Comparison of ENCODE assay signal across 8 cellular contexts in the genomic region with DNA sequence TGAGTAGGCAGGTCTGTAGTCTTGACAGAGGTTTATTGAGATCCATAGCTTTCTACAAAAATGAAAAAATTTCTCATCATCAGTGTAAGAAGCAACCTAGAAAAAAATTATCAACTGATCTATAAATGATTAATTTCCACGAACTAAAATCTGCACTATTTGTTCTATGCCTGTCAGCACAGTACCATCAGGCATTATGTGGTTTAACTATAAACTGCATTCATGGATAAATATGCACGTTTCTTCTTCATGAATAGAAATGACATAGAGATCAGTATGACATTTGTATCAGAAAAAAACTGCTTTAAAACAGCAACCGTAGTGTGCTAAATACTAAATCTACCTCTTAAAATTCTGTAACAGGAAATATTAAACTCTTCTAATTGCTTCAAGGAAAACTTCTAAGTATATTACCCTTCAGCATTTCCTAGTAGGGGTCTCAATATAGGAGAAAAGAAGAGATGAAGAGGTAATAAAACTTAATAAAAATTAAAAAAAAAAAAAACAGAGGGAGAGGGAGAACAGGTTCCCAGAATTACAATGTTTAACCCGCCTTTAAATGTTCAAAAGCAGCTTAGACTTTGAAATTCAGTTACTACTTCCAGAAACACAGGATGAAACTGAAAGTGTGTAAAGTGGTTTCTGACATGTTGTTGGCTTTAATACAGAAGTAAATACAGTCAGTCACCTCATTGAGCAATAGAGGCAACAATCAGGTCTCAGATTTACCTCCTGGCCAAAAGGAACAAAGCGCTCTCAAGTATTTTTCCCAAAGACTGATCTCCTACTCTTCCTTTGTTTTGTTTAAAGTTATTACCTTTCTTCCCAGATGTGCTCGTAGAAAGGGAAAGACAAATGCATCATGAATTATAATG.
DNase-seq lines count a peak whose midpoint lies in the region; ATAC-seq, FAIRE-seq and TF ChIP-seq lines count a peak whose summit lies in the region.

No MANE protein-coding gene starts in this region.

- TF ChIP-seq POLR2A in sigmoid colon (IDR thresholded peaks at IDR 0.05) = no peak

- no peaks in the 10 kb centered on the region for H3K4me1 ChIP-seq in sigmoid colon

- no peaks in the 10 kb centered on the region for H3K36me3 ChIP-seq in sigmoid colon

- H3K27ac ChIP-seq in sigmoid colon = no peak overlapping the region

- H3K27me3 ChIP-seq in sigmoid colon = no peaks in the 10 kb centered on the region

- no peak for TF ChIP-seq CTCF in sigmoid colon (IDR thresholded peaks at IDR 0.05)

- no peak overlapping the region for H3K4me3 ChIP-seq in sigmoid colon

- no peaks in the 10 kb centered on the region for H3K9me3 ChIP-seq in sigmoid colon

- FAIRE-seq in frontal cortex (lab: Jason Lieb, UNC) = no peak

- intact Hi-C loops in sigmoid colon (cut with DNase I) = no loop called here

- DNase-seq in M059J (ENCODE audit: low read depth) (peak; percentile 10), globus pallidus (ENCODE audit: low spot score) (peak; percentile 5), frontal cortex (ENCODE audit: low spot score in 2 of 2) (no peak), sigmoid colon (no peak), NCI-H1930 (lab: John Stamatoyannopoulos, UW) (no peak)
- DNase-seq in stimulated activated naive CD4-positive, alpha-beta T cell (lab: John Stamatoyannopoulos, UW) = no peak

- WGBS in sigmoid colon, 2 donors = 20 to 53% methylated on average over 6 of the region's 6 CpGs

- peak; percentile 79 for ATAC-seq in GM18502 (IDR thresholded peaks at IDR 0.05; ENCODE audit: poor library complexity, unreplicated experiment)
- ATAC-seq in GM21825 (IDR thresholded peaks at IDR 0.05; ENCODE audit: unreplicated experiment) = peak; percentile 81

- no peak for TF ChIP-seq EP300 in sigmoid colon (IDR thresholded peaks at IDR 0.05)

Comparison
In these comparisons a context has a peak if more than half of its experiments do, and no peak if none do; other contexts are left out.
1. DNase-seq: peak in M059J (single experiment) and globus pallidus (single experiment); none in stimulated activated naive CD4-positive, alpha-beta T cell (0 of 6), frontal cortex (0 of 2), sigmoid colon (single experiment) and NCI-H1930 (0 of 2).